17 cellular contexts compared by ENCODE assay signal in genomic region chr7:106294334-106294733, GRCh38. TPM values are rescaled to one million over a fixed set of nuclear protein-coding genes. Genes with fewer than 3 reads are reported as not detected.
A peak's percentile ranks its signal among the peaks of the same experiment; 100 is the strongest.
DNase-seq lines count a peak whose midpoint lies in the region; ATAC-seq and TF ChIP-seq lines count a peak whose summit lies in the region.
"Had no signal": no experiment of that assay in that cellular context is flagged by ENCODE, and none has a peak within 500 bp of the region (broad histone marks: within the 10 kb centered on the region; RNA-seq: fewer than 3 reads in every experiment).

No MANE protein-coding gene starts in this region.

- H3K27ac ChIP-seq in endodermal cell (ENCODE audit: low read depth, low read length) (no peak overlapping the region), stomach (no peak overlapping the region)
- H3K27ac ChIP-seq: thyroid gland had no signal

- peak; percentile 29 for DNase-seq in DMS53 (lab: John Stamatoyannopoulos, UW)
- no peak for DNase-seq in DMS53 treated with DMSO at 0.1 percent for 48 hours (lab: John Stamatoyannopoulos, UW; ENCODE audit: unreplicated experiment)
- DNase-seq in NB4 (ENCODE audit: low read depth), result no peak
- no peak for DNase-seq in endodermal cell
- DNase-seq in retinal pigment epithelial cell (ENCODE audit: low read depth), result no peak
- DNase-seq in midbrain (lab: John Stamatoyannopoulos, UW), result no peak
- no peak for DNase-seq in stomach
- DNase-seq: amygdala; DMS79; effector memory CD4-positive, alpha-beta T cell; foreskin melanocyte; NCI-H1417 treated with DMSO at 0.1 percent for 48 hours; NCI-H2171 treated with DMSO at 0.1 percent for 48 hours; NCI-H748 treated with DMSO at 0.1 percent for 48 hours; thyroid gland had no signal

- H3K4me3 Mint-ChIP-seq in endodermal cell, result no peak overlapping the region
- H3K4me3 Mint-ChIP-seq: stimulated activated memory B cell treated with anti-CD40 and anti-IgM and Interleukin-4, amounts not matched to agents 10 μg/mL and 1 μg/mL and 100 μg/mL, for 72 hours had no signal

- H3K4me1 ChIP-seq in endodermal cell (ENCODE audit: control insufficient read depth, insufficient read depth, low read length) (no peaks in the 10 kb centered on the region), stomach (no peaks in the 10 kb centered on the region)
- H3K4me1 ChIP-seq: thyroid gland had no signal

- intact Hi-C loops in stomach (cut with DNase I; ENCODE audit: low total_unique reads), result no loop called here

- no peaks in the 10 kb centered on the region for H3K4me1 Mint-ChIP-seq in endodermal cell
- H3K4me1 Mint-ChIP-seq: stimulated activated memory B cell treated with anti-CD40 and anti-IgM and Interleukin-4, amounts not matched to agents 10 μg/mL and 1 μg/mL and 100 μg/mL, for 72 hours had no signal

- H3K36me3 ChIP-seq in endodermal cell (ENCODE audit: control insufficient read depth, insufficient read depth, low read length) (no peaks in the 10 kb centered on the region), stomach (no peaks in the 10 kb centered on the region)
- H3K36me3 ChIP-seq: thyroid gland had no signal

- H3K9me3 ChIP-seq in endodermal cell (ENCODE audit: control insufficient read depth, low read length) (peaks cover 14% of the 10 kb centered on the region), stomach (no peaks in the 10 kb centered on the region)
- H3K9me3 ChIP-seq: thyroid gland had no signal

- H3K27ac Mint-ChIP-seq in endodermal cell, result no peak overlapping the region
- H3K27ac Mint-ChIP-seq: stimulated activated memory B cell treated with anti-CD40 and anti-IgM and Interleukin-4, amounts not matched to agents 10 μg/mL and 1 μg/mL and 100 μg/mL, for 72 hours had no signal

- H3K9me3 Mint-ChIP-seq in endodermal cell, result peaks cover 17% of the 10 kb centered on the region
- H3K9me3 Mint-ChIP-seq: stimulated activated memory B cell treated with anti-CD40 and anti-IgM and Interleukin-4, amounts not matched to agents 10 μg/mL and 1 μg/mL and 100 μg/mL, for 72 hours had no signal

- no peak overlapping the region for H3K9ac ChIP-seq in endodermal cell (ENCODE audit: extremely low read depth, low read length, poor library complexity, severe bottlenecking)

- H3K27me3 Mint-ChIP-seq in endodermal cell (ENCODE audit: insufficient read depth), result peaks cover 2% of the 10 kb centered on the region
- H3K27me3 Mint-ChIP-seq: stimulated activated memory B cell treated with anti-CD40 and anti-IgM and Interleukin-4, amounts not matched to agents 10 μg/mL and 1 μg/mL and 100 μg/mL, for 72 hours had no signal

- H3K4me3 ChIP-seq in NB4 (ENCODE audit: low read depth, low read length), result no peak overlapping the region
- no peak overlapping the region for H3K4me3 ChIP-seq in endodermal cell (ENCODE audit: low read length)
- H3K4me3 ChIP-seq in retinal pigment epithelial cell (ENCODE audit: low read length), result no peak overlapping the region
- H3K4me3 ChIP-seq in stomach, result no peak overlapping the region
- H3K4me3 ChIP-seq: thyroid gland had no signal

- TF ChIP-seq CTCF in NB4 (IDR thresholded peaks at IDR 0.05; ENCODE audit: low read depth, low read length) (peak; percentile 17), endodermal cell (conservative IDR thresholded peaks at IDR 0.05) (peak; percentile 44), retinal pigment epithelial cell (conservative IDR thresholded peaks at IDR 0.05; ENCODE audit: low read depth, low read length) (peak; percentile 21), stomach (IDR thresholded peaks at IDR 0.05) (peak in 1 of 7 experiments; percentile 13)

- TF ChIP-seq EP300 in stomach (IDR thresholded peaks at IDR 0.05), result no peak

- H3K27me3 ChIP-seq in endodermal cell (ENCODE audit: control insufficient read depth, insufficient read depth, low read length, poor library complexity, severe bottlenecking), result no peaks in the 10 kb centered on the region
- H3K27me3 ChIP-seq in stomach, result no peaks in the 10 kb centered on the region
- H3K27me3 ChIP-seq: thyroid gland had no signal

- no peak for ATAC-seq in GM19455 (IDR thresholded peaks at IDR 0.05; ENCODE audit: unreplicated experiment)
- ATAC-seq: stimulated activated memory B cell treated with anti-CD40 and anti-IgM and Interleukin-4, amounts not matched to agents 10 μg/mL and 1 μg/mL and 100 μg/mL, for 72 hours had no signal

- WGBS in endodermal cell (ENCODE audit: insufficient coverage in 1 of 2, insufficient read length in 1 of 2), 2 experiments, result 48% methylated on average over 2 of the region's 2 CpGs; no CpG with 5 or more reads in 1 of the 2 experiments
- 61 to 69% (median 63%) methylated on average over 2 of the region's 2 CpGs for WGBS in stomach, 5 donors

- TF ChIP-seq POLR2A in NB4 (IDR thresholded peaks at IDR 0.05; ENCODE audit: extremely low read depth, insufficient read length) (no peak), stomach (IDR thresholded peaks at IDR 0.05) (no peak)

- no peaks in the 10 kb centered on the region for H3K36me3 Mint-ChIP-seq in endodermal cell (ENCODE audit: low read depth)
- H3K36me3 Mint-ChIP-seq: stimulated activated memory B cell treated with anti-CD40 and anti-IgM and Interleukin-4, amounts not matched to agents 10 μg/mL and 1 μg/mL and 100 μg/mL, for 72 hours had no signal

RNA-seq across cellular contexts. Expression of gene NAMPT, which starts 9.6 kb away (rescaled TPM):
- total RNA-seq in endodermal cell (100 to 1,000 TPM; 101 to 111 TPM), stomach (100 to 1,000 TPM in 3 of 5 donors, 10 to 100 TPM in 2; 17.1 to 209 (median 120) TPM)
- 65.9 TPM for polyA plus RNA-seq in endodermal cell (2013, experiment 1 of 2)
- 60.9 TPM for polyA plus RNA-seq in endodermal cell (2013, experiment 2 of 2)
- polyA plus RNA-seq in stomach, result 100 to 1,000 TPM in 2 of 3 donors, 10 to 100 TPM in 1; 70.6 to 187 (median 183) TPM
